ENCODE assay signal across 21 cellular contexts in the genomic region with DNA sequence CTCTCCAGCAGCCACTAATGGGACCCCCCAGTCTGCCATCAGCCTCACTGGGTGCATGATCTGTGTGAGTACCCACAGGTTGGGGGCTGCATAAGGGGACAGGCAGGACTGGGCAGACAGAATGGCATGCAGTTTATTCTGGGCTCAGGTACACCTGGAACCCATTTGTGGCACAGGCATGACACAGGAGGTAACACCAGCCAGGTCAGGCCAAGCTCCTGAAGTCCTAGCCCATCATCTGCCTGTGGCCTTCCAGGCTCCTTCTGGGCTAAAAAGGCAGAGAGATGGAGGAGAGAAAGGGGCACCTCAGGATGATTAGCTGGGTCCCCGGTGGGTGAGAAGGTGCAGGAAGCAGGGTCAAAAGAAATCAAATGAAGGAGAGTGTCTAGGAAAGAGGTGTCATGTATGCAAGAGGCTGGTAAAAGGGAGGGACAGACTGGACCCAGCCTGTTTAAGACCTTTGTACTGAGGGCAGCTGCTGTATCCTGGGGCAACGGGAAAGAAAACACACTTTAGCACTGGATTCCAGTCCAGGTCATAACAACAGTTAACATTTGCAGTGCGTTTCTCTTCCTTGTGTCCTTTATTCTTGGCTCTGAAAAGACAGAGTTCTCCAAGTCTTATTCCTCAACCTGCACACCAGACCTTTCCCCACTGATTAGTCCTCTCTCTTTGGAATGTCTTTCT. TPM values are rescaled to one million over a fixed set of nuclear protein-coding genes. Genes with fewer than 3 reads are reported as not detected.
A peak's percentile ranks its signal among the peaks of the same experiment; 100 is the strongest.
DNase-seq lines count a peak whose midpoint lies in the region; ATAC-seq and TF ChIP-seq lines count a peak whose summit lies in the region.
"Had no signal": no experiment of that assay in that cellular context is flagged by ENCODE, and none has a peak within 500 bp of the region (broad histone marks: within the 10 kb centered on the region; RNA-seq: fewer than 3 reads in every experiment).

No MANE protein-coding gene starts in this region.

- peak overlapping the region; percentile 40 for H2AFZ ChIP-seq in mammary epithelial cell (ENCODE audit: low read depth, low read length)
- H2AFZ ChIP-seq: GM23248 had no signal

- H3K4me3 ChIP-seq in mammary epithelial cell (replicated peaks in 1 of 3; ENCODE audit: insufficient read depth in 1 of 3, low read depth in 2 of 3, low read length in 3 of 3): no peak overlapping the region
- H3K4me3 ChIP-seq in breast epithelium: no peak overlapping the region
- H3K4me3 ChIP-seq in choroid plexus epithelial cell (ENCODE audit: low read depth, low read length): no peak overlapping the region
- H3K4me3 ChIP-seq in mucosa of descending colon: no peak overlapping the region
- H3K4me3 ChIP-seq in aorta (ENCODE audit: low read length in 2 of 2): no peak overlapping the region
- H3K4me3 ChIP-seq in esophagus squamous epithelium: no peak overlapping the region
- H3K4me3 ChIP-seq: body of pancreas, esophagus muscularis mucosa, GM12878, GM23248, MG63, upper lobe of right lung had no signal

- intact Hi-C loops in mammary epithelial cell (cut with micrococcal nuclease) (loop anchor here (5.0 kb wide), 1 partner anchor 41 kb away; no protein-coding TSS in a partner anchor), breast epithelium (cut with DNase I; ENCODE audit: low total_unique reads) (no loop called here), mucosa of descending colon (cut with DNase I, micrococcal nuclease) (no loop called here), aorta (cut with DNase I) (no loop called here), esophagus squamous epithelium (cut with DNase I) (no loop called here)

- dilution Hi-C loops in mammary epithelial cell (cut with HindIII; ENCODE audit: low sequenced_read_pairs): no loop called here

- no peak overlapping the region for H3K4me2 ChIP-seq in mammary epithelial cell (ENCODE audit: insufficient read depth, low read depth, low read length)

- no peaks in the 10 kb centered on the region for H3K79me2 ChIP-seq in mammary epithelial cell (ENCODE audit: insufficient read depth, low read length)

- H4K20me1 ChIP-seq in mammary epithelial cell (ENCODE audit: insufficient read depth, low read length): no peaks in the 10 kb centered on the region

- CTCF ChIA-PET in mammary epithelial cell (lab: Charles Lee; ENCODE audit: low non-redundant PET): no interaction called here

- no peaks in the 10 kb centered on the region for H3K36me3 ChIP-seq in mammary epithelial cell (ENCODE audit: insufficient read depth, low read length)
- no peaks in the 10 kb centered on the region for H3K36me3 ChIP-seq in breast epithelium
- no peaks in the 10 kb centered on the region for H3K36me3 ChIP-seq in mucosa of descending colon (ENCODE audit: low read depth)
- no peaks in the 10 kb centered on the region for H3K36me3 ChIP-seq in aorta (ENCODE audit: control insufficient read depth in 1 of 2, insufficient read depth in 2 of 2, low read length in 1 of 2)
- H3K36me3 ChIP-seq in esophagus squamous epithelium: no peaks in the 10 kb centered on the region
- H3K36me3 ChIP-seq: esophagus muscularis mucosa, MG63, upper lobe of right lung had no signal

- in situ Hi-C loops in mammary epithelial cell (cut with MboI; ENCODE audit: low sequenced_read_pairs in 2 of 2): no loop called here

- H3K9me3 ChIP-seq in mammary epithelial cell (replicated peaks; ENCODE audit: insufficient read depth, low read length) (no peaks in the 10 kb centered on the region), breast epithelium (no peaks in the 10 kb centered on the region), mucosa of descending colon (no peaks in the 10 kb centered on the region), aorta (ENCODE audit: control insufficient read depth, low read length) (no peaks in the 10 kb centered on the region), esophagus squamous epithelium (no peaks in the 10 kb centered on the region)
- H3K9me3 ChIP-seq: body of pancreas, esophagus muscularis mucosa, MG63, upper lobe of right lung had no signal

- H3K27me3 ChIP-seq in mammary epithelial cell (ENCODE audit: insufficient read depth, low read length): no peaks in the 10 kb centered on the region
- H3K27me3 ChIP-seq in breast epithelium: no peaks in the 10 kb centered on the region
- H3K27me3 ChIP-seq in aorta (ENCODE audit: control insufficient read depth in 1 of 2, insufficient read depth in 2 of 2, low read length in 1 of 2): no peaks in the 10 kb centered on the region
- H3K27me3 ChIP-seq in esophagus squamous epithelium: no peaks in the 10 kb centered on the region
- H3K27me3 ChIP-seq: body of pancreas, esophagus muscularis mucosa, MG63, upper lobe of right lung had no signal

- TF ChIP-seq POLR2A in breast epithelium (IDR thresholded peaks at IDR 0.05) (no peak), esophagus squamous epithelium (IDR thresholded peaks at IDR 0.05) (no peak)

- 67% methylated on average over 3 of the region's 3 CpGs for WGBS in mammary epithelial cell (ENCODE audit: low coverage, missing lambda C conversion rate)
- 41 to 47% methylated on average over 3 of the region's 3 CpGs for WGBS in aorta, 2 donors
- WGBS in esophagus squamous epithelium, 2 donors: 27 to 44% methylated on average over 3 of the region's 3 CpGs

- BruUV-seq in mammary epithelial cell (replicated peaks; lab: Mats Ljungman, UMichigan): no TSS peak

- ATAC-seq in mucosa of descending colon (peak; percentile 99), aorta (ENCODE audit: low FRiP score) (peak; percentile 19)
- ATAC-seq: body of pancreas, GM12878, upper lobe of right lung had no signal

- H3K4me1 ChIP-seq in mammary epithelial cell (ENCODE audit: insufficient read depth, low read length): peaks cover 37% of the 10 kb centered on the region
- H3K4me1 ChIP-seq in breast epithelium: no peaks in the 10 kb centered on the region
- peaks cover 14% of the 10 kb centered on the region for H3K4me1 ChIP-seq in mucosa of descending colon (ENCODE audit: low read depth)
- no peaks in the 10 kb centered on the region for H3K4me1 ChIP-seq in aorta (ENCODE audit: control insufficient read depth in 1 of 2, insufficient read depth in 2 of 2, low read length in 2 of 2)
- H3K4me1 ChIP-seq in esophagus squamous epithelium: peaks cover 0 to 42% (median 11%) of the 10 kb centered on the region in 3 donors
- H3K4me1 ChIP-seq: body of pancreas, esophagus muscularis mucosa, upper lobe of right lung had no signal

- DNase-seq in mammary epithelial cell: no peak
- no peak for DNase-seq in breast epithelium (ENCODE audit: low spot score in 2 of 2)
- peak; percentile 22 for DNase-seq in choroid plexus epithelial cell (ENCODE audit: low read depth)
- peak in 2 of 3 donors; percentile 61 to 82 for DNase-seq in mucosa of descending colon
- no peak for DNase-seq in aorta
- no peak for DNase-seq in DMS79 (lab: John Stamatoyannopoulos, UW)
- no peak for DNase-seq in esophagus squamous epithelium (lab: John Stamatoyannopoulos, UW)
- no peak for DNase-seq in DMS153 treated with DMSO at 0.1 percent for 48 hours (lab: John Stamatoyannopoulos, UW; ENCODE audit: unreplicated experiment)
- DNase-seq: activated CD4-positive, alpha-beta T cell treated with anti-CD3 and anti-CD28 coated beads for 4 hours; activated naive CD4-positive, alpha-beta T cell treated with Interleukin-2 at 50 U/mL for 16 hours; CD8-positive, alpha-beta memory T cell; GM23248; MG63; NCI-H187 treated with DMSO at 0.1 percent for 48 hours; stimulated activated CD4-positive, alpha-beta T cell treated with anti-CD3 and anti-CD28 coated beads, Interleukin-12 subunit alpha, Interleukin-12 subunit beta, amount 100 ng/mL, for 4 hours; stimulated activated naive CD4-positive, alpha-beta T cell; T1000; upper lobe of right lung had no signal

- H3K9ac ChIP-seq in mammary epithelial cell (ENCODE audit: insufficient read depth, low read length): no peak overlapping the region
- H3K9ac ChIP-seq: GM23248 had no signal

- no peak overlapping the region for H3K27ac ChIP-seq in mammary epithelial cell (ENCODE audit: insufficient read depth, low read depth, low read length)
- H3K27ac ChIP-seq in breast epithelium: no peak overlapping the region
- H3K27ac ChIP-seq in aorta (ENCODE audit: low read depth in 1 of 2, low read length in 2 of 2): no peak overlapping the region
- no peak overlapping the region for H3K27ac ChIP-seq in esophagus squamous epithelium
- H3K27ac ChIP-seq: body of pancreas, esophagus muscularis mucosa, GM23248, upper lobe of right lung had no signal

- TF ChIP-seq CTCF in mammary epithelial cell (conservative IDR thresholded peaks at IDR 0.05 in 1 of 2, IDR thresholded peaks at IDR 0.05 in 1 of 2; ENCODE audit: extremely low read depth in 1 of 2, insufficient read depth in 1 of 2, low read depth in 1 of 2, low read length in 2 of 2) (no peak), breast epithelium (IDR thresholded peaks at IDR 0.05) (no peak), choroid plexus epithelial cell (conservative IDR thresholded peaks at IDR 0.05; ENCODE audit: low read depth, low read length) (no peak), mucosa of descending colon (IDR thresholded peaks at IDR 0.05) (no peak), esophagus squamous epithelium (IDR thresholded peaks at IDR 0.05) (no peak)

RNA-seq across cellular contexts. Expression of a gene that starts 20.2 kb away (rescaled TPM):
- total RNA-seq in mammary epithelial cell (10 to 100 TPM; 27.8 to 28.3 TPM), breast epithelium (10 to 100 TPM; 11.5 to 19.0 (median 19.0) TPM), mucosa of descending colon (10 to 100 TPM; 18.8 to 27.0 (median 26.3) TPM), aorta (10 to 100 TPM; 28.9 to 32.8 TPM), esophagus squamous epithelium (10 to 100 TPM in 2 of 4 donors, 1 to 10 TPM in 2; 5.7 to 24.0 (median 15.0) TPM)
- polyA plus RNA-seq in mammary epithelial cell (5.0 TPM), aorta (1 to 10 TPM in 1 of 2 donors, under 1 TPM in 1; 0.88 to 3.9 TPM)
- polyA minus RNA-seq in mammary epithelial cell: 41.9 TPM

Comparison
In these comparisons a context has a peak if more than half of its experiments do, and no peak if none do; other contexts are left out.
1. DNase-seq: peak in choroid plexus epithelial cell (single experiment) and mucosa of descending colon (2 of 3); none in mammary epithelial cell (single experiment), breast epithelium (0 of 2), aorta (0 of 2), DMS79 (single experiment), esophagus squamous epithelium (single experiment) and DMS153 treated with DMSO at 0.1 percent for 48 hours (single experiment).